Comparison of ENCODE assay signal across 10 cellular contexts in the genomic region with DNA sequence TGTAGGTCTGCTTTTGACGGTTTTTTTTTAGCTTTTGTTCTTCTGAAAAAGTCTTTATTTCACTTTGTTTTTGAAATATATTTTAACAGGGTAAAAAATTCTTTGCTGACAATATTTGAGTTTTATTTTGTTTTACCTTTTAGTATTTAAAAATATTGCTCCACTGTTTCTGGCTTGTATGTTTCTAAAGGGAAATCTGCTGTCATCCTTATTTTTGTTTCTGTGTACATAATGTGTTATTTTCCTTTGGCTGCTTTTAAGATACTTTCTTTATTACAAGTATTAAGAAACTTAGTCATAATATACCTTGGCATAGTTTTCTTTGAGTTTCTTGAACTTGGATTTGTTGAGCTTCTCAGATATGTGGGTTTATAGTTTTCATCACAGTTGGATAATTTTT.
"Had no signal": no experiment of that assay in that cellular context is flagged by ENCODE, and none has a peak within 500 bp of the region (broad histone marks: within the 10 kb centered on the region; RNA-seq: fewer than 3 reads in every experiment).

No MANE protein-coding gene starts in this region.

- H3K4me1 Mint-ChIP-seq: GM23338, H9 had no signal

- H3K9me3 Mint-ChIP-seq: GM23338, HFFc6 had no signal

- H3K4me3 ChIP-seq: GM23338, K562 had no signal

- ATAC-seq: GM23338, K562 had no signal

- FAIRE-seq: H1, H54, HTR-8/SVneo, K562 had no signal

- H3K27ac Mint-ChIP-seq: GM23338, H9, HFFc6 had no signal

- DNase-seq: H9, HCEC 1CT, HFFc6, IMR-90, KG1 had no signal

- H3K4me3 Mint-ChIP-seq: GM23338, H9, HFFc6 had no signal
